In genomic region chr12:70590051-70590450, GRCh38 we compare ENCODE assay signal across 8 cellular contexts. TPM values are rescaled to one million over a fixed set of nuclear protein-coding genes. Genes with fewer than 3 reads are reported as not detected.
A peak's percentile ranks its signal among the peaks of the same experiment; 100 is the strongest.
DNase-seq lines count a peak whose midpoint lies in the region; ATAC-seq and TF ChIP-seq lines count a peak whose summit lies in the region.

No MANE protein-coding gene starts in this region.

- no peaks in the 10 kb centered on the region for H3K9me3 ChIP-seq in Loucy (ENCODE audit: insufficient read depth, low read depth, low read length)
- no peaks in the 10 kb centered on the region for H3K9me3 ChIP-seq in hepatocyte (ENCODE audit: low read depth)
- H3K9me3 ChIP-seq in gastrocnemius medialis, result no peaks in the 10 kb centered on the region

- no peaks in the 10 kb centered on the region for H3F3A ChIP-seq in Loucy (ENCODE audit: low read depth)

- no peaks in the 10 kb centered on the region for H3K79me2 ChIP-seq in Loucy (ENCODE audit: insufficient read depth, low read length)
- no peaks in the 10 kb centered on the region for H3K79me2 ChIP-seq in hepatocyte

- H3K27me3 ChIP-seq in H7 (ENCODE audit: control insufficient read depth, insufficient read depth, low read length) (no peaks in the 10 kb centered on the region), Loucy (ENCODE audit: insufficient read depth, low read length, poor library complexity, severe bottlenecking) (no peaks in the 10 kb centered on the region), hepatocyte (no peaks in the 10 kb centered on the region), gastrocnemius medialis (no peaks in the 10 kb centered on the region)

- in situ Hi-C loops in gastrocnemius medialis (cut with MboI; ENCODE audit: low sequenced_read_pairs in 4 of 4), result loop anchor here in 1 of 4 donors (5.0 kb wide), 1 partner anchor 127 kb away; no protein-coding TSS in a partner anchor

- H3K4me1 ChIP-seq in Loucy (ENCODE audit: insufficient read depth, low read length, poor library complexity, severe bottlenecking), result peaks cover 5% of the 10 kb centered on the region
- no peaks in the 10 kb centered on the region for H3K4me1 ChIP-seq in hepatocyte (ENCODE audit: insufficient read depth)
- peaks cover 0 to 3% of the 10 kb centered on the region in 2 donors for H3K4me1 ChIP-seq in gastrocnemius medialis

- no peaks in the 10 kb centered on the region for H3K36me3 ChIP-seq in H7 (replicated peaks; ENCODE audit: control insufficient read depth, insufficient read depth, low read length)
- H3K36me3 ChIP-seq in Loucy (ENCODE audit: insufficient read depth, low read length), result no peaks in the 10 kb centered on the region
- H3K36me3 ChIP-seq in hepatocyte (replicated peaks; ENCODE audit: insufficient read depth, low read depth), result no peaks in the 10 kb centered on the region
- no peaks in the 10 kb centered on the region for H3K36me3 ChIP-seq in gastrocnemius medialis

- H3K27ac ChIP-seq in hepatocyte (no peak overlapping the region), gastrocnemius medialis (peak overlapping the region in 1 of 4 donors; percentile 7)

- peak; percentile 98 for TF ChIP-seq CTCF in Loucy (conservative IDR thresholded peaks at IDR 0.05; ENCODE audit: low read length)
- peak; percentile 80 for TF ChIP-seq CTCF in hepatocyte (IDR thresholded peaks at IDR 0.05; ENCODE audit: poor library complexity)
- TF ChIP-seq CTCF in gastrocnemius medialis (IDR thresholded peaks at IDR 0.05 in 4 of 5, conservative IDR thresholded peaks at IDR 0.05 in 1 of 5), result peak in 4 of 5 experiments; percentile 55 to 71 (median 68)

- WGBS in hepatocyte (ENCODE audit: low lambda C conversion rate, missing lambda C conversion rate), result 39% methylated on average over 6 of the region's 6 CpGs

- no peak overlapping the region for H3K4me3 ChIP-seq in H7 (ENCODE audit: insufficient read depth, low read depth, low read length)
- no peak overlapping the region for H3K4me3 ChIP-seq in Loucy (ENCODE audit: low read length, poor library complexity, severe bottlenecking)
- no peak overlapping the region for H3K4me3 ChIP-seq in hepatocyte
- no peak overlapping the region for H3K4me3 ChIP-seq in gastrocnemius medialis

- intact Hi-C loops in gastrocnemius medialis (cut with DNase I; ENCODE audit: low total_unique reads), result loop anchor here (1.0 kb wide), 1 partner anchor 129 kb away; no protein-coding TSS in a partner anchor

- DNase-seq in GM04504 (ENCODE audit: low read depth) (peak; percentile 42), H7 (peak; percentile 63), SKM-1 treated with dmso at 0.1 percent for 144 hours (lab: John Stamatoyannopoulos, UW; ENCODE audit: unreplicated experiment) (peak; percentile 23), amygdala (lab: John Stamatoyannopoulos, UW) (peak in 44 of 56 donors; percentile 7 to 81 (median 41)), hepatocyte (ENCODE audit: low spot score) (peak; percentile 86), gastrocnemius medialis (peak; percentile 9 to 24)

- H4K20me1 ChIP-seq in Loucy (ENCODE audit: insufficient read depth, low read length, poor library complexity, severe bottlenecking) (no peaks in the 10 kb centered on the region), hepatocyte (ENCODE audit: insufficient read depth, poor library complexity, severe bottlenecking) (no peaks in the 10 kb centered on the region)

- H3K4me2 ChIP-seq in Loucy (ENCODE audit: low read depth, low read length, poor library complexity, severe bottlenecking) (no peak overlapping the region), hepatocyte (no peak overlapping the region)

- H3K9me2 ChIP-seq in Loucy (replicated peaks; ENCODE audit: low read depth, low read length) (no peaks in the 10 kb centered on the region), hepatocyte (replicated peaks; ENCODE audit: insufficient read depth) (no peaks in the 10 kb centered on the region)

- H2AFZ ChIP-seq in Loucy (ENCODE audit: low read length) (peak overlapping the region; percentile 65), hepatocyte (no peak overlapping the region)

- no peak overlapping the region for H3K9ac ChIP-seq in Loucy (ENCODE audit: low read depth, low read length, poor library complexity, severe bottlenecking)

- no peak for TF ChIP-seq POLR2A in gastrocnemius medialis (IDR thresholded peaks at IDR 0.05)

- ATAC-seq in gastrocnemius medialis (peak in 1 of 2 donors; percentile 42), GM21737 (IDR thresholded peaks at IDR 0.05; ENCODE audit: unreplicated experiment) (no peak)

RNA-seq across cellular contexts. Expression of gene PTPRB, which starts 47.2 kb away (rescaled TPM):
- total RNA-seq in H7 (2014; rRNA removed; shearing (Covaris generic)), result 0.62 and 1.0 TPM in 2 replicates
- 1.2 and 1.7 TPM in 2 replicates for total RNA-seq in hepatocyte
- polyA plus RNA-seq in hepatocyte, result 0.36 and 0.41 TPM in 2 replicates
- total RNA-seq in gastrocnemius medialis, result 10 to 100 TPM; 11.7 to 22.7 (median 15.9) TPM

Comparison
In these comparisons a context has a peak if more than half of its experiments do, and no peak if none do; other contexts are left out.
1. DNase-seq: peak in every context shown above with its lines; median percentile 86 in hepatocyte; 63 in H7; 42 in GM04504; 41 in amygdala; 23 in SKM-1 treated with dmso at 0.1 percent for 144 hours; 16 in gastrocnemius medialis.